Comparison of ENCODE assay signal across 26 cellular contexts in the genomic region with DNA sequence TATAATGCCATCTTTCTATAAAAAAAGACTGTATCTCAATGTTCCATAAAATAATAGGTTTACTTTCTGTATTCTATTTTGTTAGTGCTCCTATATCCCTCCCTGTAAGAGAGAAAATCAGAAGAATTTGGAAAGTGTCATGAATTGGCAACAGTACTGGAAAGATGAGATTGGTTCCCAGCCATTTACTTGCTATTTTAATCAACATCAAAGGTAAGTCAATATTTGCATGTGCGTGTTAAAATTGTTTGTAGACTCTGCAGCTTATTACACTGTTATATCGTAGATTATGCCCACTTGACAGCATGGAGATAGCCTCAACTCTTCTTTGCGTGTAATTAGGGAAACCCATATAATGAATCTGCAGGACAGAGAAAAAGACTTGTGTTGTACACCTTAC.
"Had no signal": no experiment of that assay in that cellular context is flagged by ENCODE, and none has a peak within 500 bp of the region (broad histone marks: within the 10 kb centered on the region; RNA-seq: fewer than 3 reads in every experiment).

No MANE protein-coding gene starts in this region.

- ATAC-seq: activated CD8-positive, alpha-beta memory T cell treated with anti-CD3 and anti-CD28 coated beads, Interleukin-2, amount 10 ng/mL, durations not matched to agents 7 days and 5 days; activated naive CD4-positive, alpha-beta T cell treated with anti-CD3 and anti-CD28 coated beads, Interleukin-2, amount 50 U/mL, for 72 hours; activated naive CD8-positive, alpha-beta T cell treated with anti-CD3 and anti-CD28 coated beads, Interleukin-2, amount 50 U/mL, for 24 hours; Panc1; Right ventricle myocardium inferior; T-cell had no signal

- DNase-seq: activated B cell treated with CpG ODN at 0.5 μM for 24 hours; activated CD4-positive, alpha-beta T cell treated with anti-CD3 and anti-CD28 coated beads for 1 hour; activated CD4-positive, alpha-beta T cell treated with anti-CD3 and anti-CD28 coated beads, Interleukin-2, amount 10 ng/mL, durations not matched to agents 24 days and 14 days; activated CD4-positive, alpha-beta T cell treated with anti-CD3 and anti-CD28 coated beads, Interleukin-2, amount 50 U/mL, for 48 hours; activated CD8-positive, alpha-beta memory T cell treated with anti-CD3 and anti-CD28 coated beads, Interleukin-2, amount 10 ng/mL, durations not matched to agents 7 days and 5 days; activated effector memory CD4-positive, alpha-beta T cell treated with Interleukin-2 at 50 U/mL for 16 hours; activated naive CD4-positive, alpha-beta T cell treated with Interleukin-2 at 50 U/mL for 16 hours; activated naive CD8-positive, alpha-beta T cell treated with anti-CD3 and anti-CD28 coated beads, Interleukin-2, amount 50 U/mL, for 24 hours; activated T-cell treated with anti-CD3 and anti-CD28 coated beads, Interleukin-2, amount 50 U/mL, for 24 hours; amniotic stem cell; IMR-90; Kasumi-1; KBM-7; NCI-H1092; NCI-H1694; NCI-H446; NK-92 treated with Interleukin-12 subunit alpha and Interleukin-12 subunit beta, amount 100 ng/mL, for 24 hours; OCI-M1; RPMI8226; T-cell; T-helper 2 cell; T1000 had no signal

- H3K4me3 ChIP-seq: SK-N-MC had no signal
